In genomic region chr7:87144173-87144657, GRCh38 we compare ENCODE assay signal across 1 cellular context.
A peak's percentile ranks its signal among the peaks of the same experiment; 100 is the strongest.
TF ChIP-seq lines count a peak whose summit lies in the region.

No MANE protein-coding gene starts in this region.

TF ChIP-seq in GM12878, 131 proteins besides CTCF, POLR2A, EP300 and RAD21 (continued from another document and continues in another):
- TF ChIP-seq ZNF592 (IDR thresholded peaks at IDR 0.05) (no peak), BCL3 (IDR thresholded peaks at IDR 0.05; ENCODE audit: borderline replicate concordance, insufficient read depth, low read depth, low read length, poor library complexity, severe bottlenecking) (no peak), ZNF217 (IDR thresholded peaks at IDR 0.05) (no peak), ZBTB33 (IDR thresholded peaks at IDR 0.05) (no peak), IKZF2 (IDR thresholded peaks at IDR 0.05) (peak in 1 of 2 experiments; percentile 39; a peak in 1 of 4 replicates), NRF1 (conservative IDR thresholded peaks at IDR 0.05; ENCODE audit: low read depth, low read length) (no peak), CREM (IDR thresholded peaks at IDR 0.05; ENCODE audit: low read depth) (peak; percentile 68), RUNX3 (IDR thresholded peaks at IDR 0.05; ENCODE audit: low read length) (peak; percentile 82), NR2C2 (IDR thresholded peaks at IDR 0.05; ENCODE audit: borderline replicate concordance, control insufficient read depth, insufficient read length, low read depth) (no peak), ASH2L (IDR thresholded peaks at IDR 0.05; ENCODE audit: borderline replicate concordance, low read depth) (no peak), MEF2A (IDR thresholded peaks at IDR 0.05; ENCODE audit: insufficient read depth, low read depth, low read length) (peak; percentile 83; the same call in 1 of the 2 replicates), ZNF622 (IDR thresholded peaks at IDR 0.05) (no peak), TAF1 (IDR thresholded peaks at IDR 0.05; ENCODE audit: borderline replicate concordance, low read depth, low read length) (no peak), ZBTB4 (CRISPR knock-in tag; IDR thresholded peaks at IDR 0.05) (no peak), RELA (IDR thresholded peaks at IDR 0.05; ENCODE audit: borderline replicate concordance, partially characterized antibody) (no peak), HCFC1 (IDR thresholded peaks at IDR 0.05; ENCODE audit: low read length) (no peak), IRF3 (IDR thresholded peaks at IDR 0.05) (no peak), FOXK2 (IDR thresholded peaks at IDR 0.05) (no peak), PML (IDR thresholded peaks at IDR 0.05; ENCODE audit: low read length) (no peak), TCF12 (IDR thresholded peaks at IDR 0.05; ENCODE audit: low read depth, low read length) (peak; percentile 75; the same call in 1 of the 2 replicates), ZBTB11 (CRISPR knock-in tag; IDR thresholded peaks at IDR 0.05) (no peak), MTA3 (IDR thresholded peaks at IDR 0.05; ENCODE audit: borderline replicate concordance, low read length) (0 out of 2 replicates have a peak, but pooled peaks have one; percentile 42), ESRRA (IDR thresholded peaks at IDR 0.05; ENCODE audit: low read length) (no peak), ZNF24 (IDR thresholded peaks at IDR 0.05) (no peak), MYC (IDR thresholded peaks at IDR 0.05; ENCODE audit: insufficient read depth, insufficient read length, insufficient replicate concordance, low read length, severe bottlenecking) (no peak), BACH1 (IDR thresholded peaks at IDR 0.05; ENCODE audit: borderline replicate concordance) (no peak), CEBPZ (IDR thresholded peaks at IDR 0.05; ENCODE audit: low read depth, low read length) (no peak), HDAC2 (IDR thresholded peaks at IDR 0.05) (no peak), CHD2 (IDR thresholded peaks at IDR 0.05; ENCODE audit: borderline replicate concordance, low read depth, low read length) (no peak), SKIL (IDR thresholded peaks at IDR 0.05; ENCODE audit: low read depth, poor library complexity, severe bottlenecking) (no peak), USF2 (IDR thresholded peaks at IDR 0.05; ENCODE audit: borderline replicate concordance, low read depth, low read length) (no peak)
